ENCODE assay signal across 2 cellular contexts in genomic region chr11:112345708-112346107, GRCh38.
TF ChIP-seq lines count a peak whose summit lies in the region.

No MANE protein-coding gene starts in this region.

TF ChIP-seq in SK-N-SH treated with all-trans-retinoic acid at 6 μM for 48 hours, 23 proteins besides CTCF, POLR2A, EP300 and RAD21 (continued from another document):
- no peak for TF ChIP-seq POU6F1 (CRISPR knock-in tag; IDR thresholded peaks at IDR 0.05; ENCODE audit: borderline replicate concordance, low read depth)
- no peak for TF ChIP-seq CREB5 (CRISPR knock-in tag; IDR thresholded peaks at IDR 0.05; ENCODE audit: low read depth)
- no peak for TF ChIP-seq SNAI2 (CRISPR knock-in tag; IDR thresholded peaks at IDR 0.05)

TF ChIP-seq in HepG2, 621 proteins besides CTCF, POLR2A, EP300 and RAD21 (continued from another document):
- no peak for TF ChIP-seq ZNF275 (CRISPR knock-in tag; IDR thresholded peaks at IDR 0.05; ENCODE audit: borderline replicate concordance)
- no peak for TF ChIP-seq NCOA5 (CRISPR knock-in tag; IDR thresholded peaks at IDR 0.05)
- no peak for TF ChIP-seq DNMT3B (CRISPR knock-in tag; conservative IDR thresholded peaks at IDR 0.05)
- no peak for TF ChIP-seq ZKSCAN5 (CRISPR knock-in tag; IDR thresholded peaks at IDR 0.05)
- TF ChIP-seq NFYB (CRISPR knock-in tag; IDR thresholded peaks at IDR 0.05), result no peak
- TF ChIP-seq ZNF256 (CRISPR knock-in tag; conservative IDR thresholded peaks at IDR 0.05), result no peak
- no peak for TF ChIP-seq ZNF276 (CRISPR knock-in tag; IDR thresholded peaks at IDR 0.05; ENCODE audit: low read depth)
- no peak for TF ChIP-seq ZNF737 (CRISPR knock-in tag; IDR thresholded peaks at IDR 0.05; ENCODE audit: borderline replicate concordance)
- no peak for TF ChIP-seq AHDC1 (CRISPR knock-in tag; IDR thresholded peaks at IDR 0.05; ENCODE audit: borderline replicate concordance)
- no peak for TF ChIP-seq SIX1 (CRISPR knock-in tag; IDR thresholded peaks at IDR 0.05; ENCODE audit: borderline replicate concordance)
- no peak for TF ChIP-seq ELK4 (CRISPR knock-in tag; IDR thresholded peaks at IDR 0.05; ENCODE audit: borderline replicate concordance)
- TF ChIP-seq ZBTB40 (IDR thresholded peaks at IDR 0.05), result no peak
- no peak for TF ChIP-seq ZBTB40 (CRISPR knock-in tag; IDR thresholded peaks at IDR 0.05)
- no peak for TF ChIP-seq ATAD3A (CRISPR knock-in tag; IDR thresholded peaks at IDR 0.05)
- TF ChIP-seq RORA (CRISPR knock-in tag; IDR thresholded peaks at IDR 0.05), result no peak
- no peak for TF ChIP-seq ZNF337 (CRISPR knock-in tag; IDR thresholded peaks at IDR 0.05; ENCODE audit: borderline replicate concordance, low read depth)
- no peak for TF ChIP-seq SP5 (CRISPR knock-in tag; IDR thresholded peaks at IDR 0.05; ENCODE audit: borderline replicate concordance, low read depth)
